ENCODE assay signal across 25 cellular contexts in genomic region chr7:48628950-48629349, GRCh38.
"Had no signal": no experiment of that assay in that cellular context is flagged by ENCODE, and none has a peak within 500 bp of the region (broad histone marks: within the 10 kb centered on the region; RNA-seq: fewer than 3 reads in every experiment).

No MANE protein-coding gene starts in this region.

- H3K27me3 Mint-ChIP-seq: activated naive CD4-positive, alpha-beta T cell treated with anti-CD3 and anti-CD28 coated beads, Interleukin-2, amount 50 U/mL, for 24 hours had no signal

- H3K36me3 Mint-ChIP-seq: activated naive CD4-positive, alpha-beta T cell treated with anti-CD3 and anti-CD28 coated beads, Interleukin-2, amount 50 U/mL, for 24 hours; brain had no signal

- H3K4me2 ChIP-seq: PC-9 had no signal

- FAIRE-seq: astrocyte, K562 had no signal

- ATAC-seq: activated CD8-positive, alpha-beta T cell treated with anti-CD3 and anti-CD28 coated beads, Interleukin-2, amount 10 ng/mL, durations not matched to agents 7 days and 5 days; K562 had no signal

- H3K4me1 Mint-ChIP-seq: activated naive CD4-positive, alpha-beta T cell treated with anti-CD3 and anti-CD28 coated beads, Interleukin-2, amount 50 U/mL, for 24 hours had no signal

- H3K4me3 Mint-ChIP-seq: activated CD8-positive, alpha-beta T cell treated with anti-CD3 and anti-CD28 coated beads, Interleukin-2, amount 10 ng/mL, durations not matched to agents 7 days and 5 days; activated naive CD4-positive, alpha-beta T cell treated with anti-CD3 and anti-CD28 coated beads, Interleukin-2, amount 50 U/mL, for 24 hours had no signal

- H2AFZ ChIP-seq: PC-9 had no signal

- H3K27ac Mint-ChIP-seq: activated CD8-positive, alpha-beta T cell treated with anti-CD3 and anti-CD28 coated beads, Interleukin-2, amount 10 ng/mL, durations not matched to agents 7 days and 5 days; activated naive CD4-positive, alpha-beta T cell treated with anti-CD3 and anti-CD28 coated beads, Interleukin-2, amount 50 U/mL, for 24 hours; brain had no signal

- H3K4me3 ChIP-seq: K562, PC-9, SK-N-MC had no signal

- DNase-seq: activated CD4-positive, alpha-beta T cell treated with anti-CD3 and anti-CD28 coated beads for 48 hours; activated CD4-positive, alpha-beta T cell treated with anti-CD3 and anti-CD28 coated beads, Interleukin-2, amount 50 U/mL, for 4 hours; activated CD4-positive, CD25-positive, alpha-beta regulatory T cell; activated CD8-positive, alpha-beta memory T cell treated with anti-CD3 and anti-CD28 coated beads, Interleukin-2, amount 50 U/mL, for 48 hours; activated CD8-positive, alpha-beta T cell treated with anti-CD3 and anti-CD28 coated beads, Interleukin-2, amount 10 ng/mL, durations not matched to agents 7 days and 5 days; activated effector memory CD4-positive, alpha-beta T cell treated with Interleukin-2 at 50 U/mL for 16 hours; activated naive CD4-positive, alpha-beta T cell; activated T-cell treated with anti-CD3 and anti-CD28 coated beads, Interleukin-2, amount 50 U/mL, for 1 hour; amygdala; Karpas-422; MM.1S; NCI-H1105; NCI-H1436; NCI-H1694 treated with DMSO at 0.1 percent for 48 hours; NCI-H2029 treated with DMSO at 0.1 percent for 48 hours; NCI-H510A treated with DMSO at 0.1 percent for 48 hours; NCI-H69; PC-9; T-helper 1 cell had no signal

- H3K27ac ChIP-seq: PC-9, SK-N-MC, VCaP had no signal
